Comparison of ENCODE assay signal across 8 cellular contexts in genomic region chr2:38666578-38666926, GRCh38. TPM values are rescaled to one million over a fixed set of nuclear protein-coding genes. Genes with fewer than 3 reads are reported as not detected.
DNase-seq lines count a peak whose midpoint lies in the region; ATAC-seq lines count a peak whose summit lies in the region.

No MANE protein-coding gene starts in this region.

- no peaks in the 10 kb centered on the region for H3K9me3 Mint-ChIP-seq in naive thymus-derived CD8-positive, alpha-beta T cell

- H3K27me3 Mint-ChIP-seq in naive thymus-derived CD8-positive, alpha-beta T cell: no peaks in the 10 kb centered on the region

- POLR2A ChIA-PET in naive thymus-derived CD8-positive, alpha-beta T cell (lab: Charles Lee): interaction anchor here (0.6 to 4.1 kb wide), 7 partner anchors 16 to 299 kb away, joined by 3 to 35 read pairs (median 4); partner anchors contain the start of genes HNRNPLL and SRSF7

- H3K4me1 ChIP-seq in HAP-1: peaks cover 10% of the 10 kb centered on the region
- peaks cover 0 to 3% of the 10 kb centered on the region in 2 donors for H3K4me1 ChIP-seq in esophagus (ENCODE audit: control insufficient read depth in 2 of 2, insufficient read depth in 2 of 2, low read length in 1 of 2)

- H3K9me3 ChIP-seq in HAP-1 (no peaks in the 10 kb centered on the region), esophagus (ENCODE audit: control insufficient read depth in 2 of 2, insufficient read depth in 1 of 2, low read depth in 1 of 2, low read length in 1 of 2) (no peaks in the 10 kb centered on the region)

- H3K36me3 Mint-ChIP-seq in naive thymus-derived CD8-positive, alpha-beta T cell: peaks cover 0 to 2% (median 0%) of the 10 kb centered on the region in 3 donors

- no peaks in the 10 kb centered on the region for H3K36me3 ChIP-seq in HAP-1 (replicated peaks)
- no peaks in the 10 kb centered on the region for H3K36me3 ChIP-seq in esophagus (ENCODE audit: control insufficient read depth in 2 of 2, insufficient read depth in 2 of 2, low read length in 1 of 2)

- DNase-seq in CD1c-positive myeloid dendritic cell (ENCODE audit: extremely low spot score): peak; percentile 62
- DNase-seq in HAP-1 (ENCODE audit: low spot score in 2 of 2): no peak
- DNase-seq in SIG-M5 treated with dmso at 0.1 percent for 504 hours (lab: John Stamatoyannopoulos, UW; ENCODE audit: unreplicated experiment): peak; percentile 74
- peak in 3 of 10 donors; percentile 10 to 31 (median 27) for DNase-seq in naive thymus-derived CD8-positive, alpha-beta T cell
- no peak for DNase-seq in NCI-H524 (lab: John Stamatoyannopoulos, UW)
- no peak for DNase-seq in NCI-H2196 treated with DMSO at 0.1 percent for 48 hours (lab: John Stamatoyannopoulos, UW; ENCODE audit: unreplicated experiment)
- no peak for DNase-seq in epidermal melanocyte (ENCODE audit: insufficient read length, low spot score)

- peak; percentile 40 to 68 for ATAC-seq in naive thymus-derived CD8-positive, alpha-beta T cell

- peak overlapping the region; percentile 79 to 96 (median 91) for H3K27ac Mint-ChIP-seq in naive thymus-derived CD8-positive, alpha-beta T cell

- peak overlapping the region; percentile 49 for H3K4me3 ChIP-seq in HAP-1
- H3K4me3 ChIP-seq in esophagus (ENCODE audit: low read depth in 1 of 2, low read length in 2 of 2): peak overlapping the region; percentile 60 to 66

- peaks cover 13 to 53% (median 42%) of the 10 kb centered on the region in 4 donors for H3K4me1 Mint-ChIP-seq in naive thymus-derived CD8-positive, alpha-beta T cell

- no peaks in the 10 kb centered on the region for H3K27me3 ChIP-seq in HAP-1 (ENCODE audit: low read depth)
- H3K27me3 ChIP-seq in esophagus (ENCODE audit: control insufficient read depth in 1 of 2, insufficient read depth in 2 of 2, low read length in 2 of 2): no peaks in the 10 kb centered on the region

- peak overlapping the region; percentile 19 to 80 for H3K27ac ChIP-seq in esophagus (ENCODE audit: low read depth in 2 of 2, low read length in 1 of 2)

- WGBS in esophagus, 2 donors: 5 to 11% methylated on average over 3 of the region's 3 CpGs

- in situ Hi-C loops in HAP-1 (cut with MboI; ENCODE audit: low sequenced_read_pairs): no loop called here

- peak overlapping the region; percentile 82 to 89 (median 87) for H3K4me3 Mint-ChIP-seq in naive thymus-derived CD8-positive, alpha-beta T cell

RNA-seq across cellular contexts. Expression of gene GALM, which starts 0.6 kb away (rescaled TPM):
- polyA plus RNA-seq in esophagus: 1 to 10 TPM; 2.6 to 3.4 TPM
- total RNA-seq in naive thymus-derived CD8-positive, alpha-beta T cell: 1 to 10 TPM; 7.5 to 9.5 TPM
- polyA plus RNA-seq in naive thymus-derived CD8-positive, alpha-beta T cell: 10 to 100 TPM; 10.6 to 15.6 (median 13.9) TPM

Comparison
In these comparisons a context has a peak if more than half of its experiments do, and no peak if none do; other contexts are left out.
1. DNase-seq: peak in CD1c-positive myeloid dendritic cell (single experiment) and SIG-M5 treated with dmso at 0.1 percent for 504 hours (single experiment); none in HAP-1 (0 of 2), NCI-H524 (0 of 2), NCI-H2196 treated with DMSO at 0.1 percent for 48 hours (single experiment) and epidermal melanocyte (single experiment).